In the genomic region with DNA sequence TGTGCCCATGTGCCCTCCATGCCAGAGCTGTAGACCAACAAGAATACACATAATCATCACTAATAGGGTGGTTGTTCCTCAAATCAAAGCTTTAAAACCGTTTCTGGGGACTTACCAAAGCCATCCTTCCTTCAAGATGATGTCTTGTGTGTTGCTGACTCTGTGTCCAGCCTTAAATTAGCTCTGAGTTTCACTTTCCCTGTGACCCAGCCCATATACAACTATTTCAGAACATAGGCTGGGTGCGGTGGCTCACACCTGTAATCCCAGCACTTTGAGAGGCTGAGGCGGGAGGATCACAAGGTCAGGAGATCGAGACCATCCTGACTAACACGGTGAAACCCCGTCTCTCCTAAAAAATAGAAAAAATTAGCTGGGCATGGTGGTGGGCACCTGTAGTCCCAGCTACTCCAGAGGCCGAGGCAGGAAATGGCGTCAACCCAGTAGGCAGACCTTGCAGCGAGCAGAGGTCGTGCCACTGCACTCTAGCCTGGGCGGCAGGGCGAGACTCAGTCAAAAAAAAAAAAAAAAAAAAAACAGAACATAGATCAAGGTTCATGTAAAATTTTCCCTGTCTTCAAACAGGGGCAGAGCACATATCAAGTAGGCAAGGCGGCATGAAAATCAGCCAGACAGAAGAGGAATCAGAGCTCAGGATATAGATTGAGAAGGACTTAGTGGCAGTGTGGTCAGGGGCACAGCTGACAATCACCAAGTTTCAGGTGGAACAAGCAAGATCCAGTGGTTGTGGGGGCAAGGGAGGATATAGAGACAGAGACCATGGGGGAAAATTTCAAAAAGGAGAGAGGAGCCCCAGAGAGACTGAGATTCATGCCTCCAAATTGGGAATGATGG, we compare ENCODE assay signal across 1 cellular context.
TF ChIP-seq lines count a peak whose summit lies in the region.

PLAAT2 (minus strand) TSS at position 179 of the 855 bp plus-strand sequence; CDS start at position 124, 55 bp downstream.

TF ChIP-seq in H1, 55 proteins besides CTCF, POLR2A, EP300 and RAD21:
- TF ChIP-seq HDAC6 (IDR thresholded peaks at IDR 0.05; ENCODE audit: low read depth, low read length) (no peak), TAF1 (IDR thresholded peaks at IDR 0.05; ENCODE audit: low read depth, low read length) (no peak), SP2 (IDR thresholded peaks at IDR 0.05; ENCODE audit: low read length) (no peak), TCF12 (IDR thresholded peaks at IDR 0.05; ENCODE audit: low read depth, low read length) (no peak), HDAC2 (IDR thresholded peaks at IDR 0.05; ENCODE audit: borderline replicate concordance in 1 of 2, low read depth in 2 of 2, low read length in 2 of 2) (no peak), SIX5 (IDR thresholded peaks at IDR 0.05; ENCODE audit: low read depth, low read length) (no peak), POLR2AphosphoS5 (IDR thresholded peaks at IDR 0.05; ENCODE audit: low read depth, low read length) (no peak)
- TF ChIP-seq, protein P1, sequence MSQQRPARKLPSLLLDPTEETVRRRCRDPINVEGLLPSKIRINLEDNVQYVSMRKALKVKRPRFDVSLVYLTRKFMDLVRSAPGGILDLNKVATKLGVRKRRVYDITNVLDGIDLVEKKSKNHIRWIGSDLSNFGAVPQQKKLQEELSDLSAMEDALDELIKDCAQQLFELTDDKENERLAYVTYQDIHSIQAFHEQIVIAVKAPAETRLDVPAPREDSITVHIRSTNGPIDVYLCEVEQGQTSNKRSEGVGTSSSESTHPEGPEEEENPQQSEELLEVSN (IDR thresholded peaks at IDR 0.05) = no peak
